In genomic region chr6:166933396-166933795, GRCh38 we compare ENCODE assay signal across 14 cellular contexts. TPM values are rescaled to one million over a fixed set of nuclear protein-coding genes. Genes with fewer than 3 reads are reported as not detected.
DNase-seq lines count a peak whose midpoint lies in the region; ATAC-seq and TF ChIP-seq lines count a peak whose summit lies in the region.
"Had no signal": no experiment of that assay in that cellular context is flagged by ENCODE, and none has a peak within 500 bp of the region (broad histone marks: within the 10 kb centered on the region; RNA-seq: fewer than 3 reads in every experiment).

No MANE protein-coding gene starts in this region.

- H3K4me1 Mint-ChIP-seq in nephron progenitor cell, result peaks cover 47% of the 10 kb centered on the region

- no peak overlapping the region for H2AFZ ChIP-seq in PC-3 (ENCODE audit: low read length)
- H2AFZ ChIP-seq: GM23248 had no signal

- H3K9ac ChIP-seq in PC-3 (ENCODE audit: low read length), result peak overlapping the region; percentile 17
- H3K9ac ChIP-seq: BLaER1, GM23248 had no signal

- H3K4me1 ChIP-seq in PC-3 (ENCODE audit: insufficient read depth, low read length), result peaks cover 26% of the 10 kb centered on the region

- intact Hi-C loops in PC-3 (cut with micrococcal nuclease), result loop anchor here (5.0 kb wide), 1 partner anchor 64 kb away; the partner anchor contains the start of gene CEP43

- no peaks in the 10 kb centered on the region; the same call in 1 of the 2 replicates for H3K36me3 ChIP-seq in PC-3 (ENCODE audit: low read depth, low read length)

- H3K27ac ChIP-seq in PC-3 (ENCODE audit: low read length), result peak overlapping the region; percentile 87
- H3K27ac ChIP-seq: 22Rv1, BLaER1, GM23248 had no signal

- POLR2A ChIA-PET in PC-3 (lab: Charles Lee; ENCODE audit: unreplicated experiment), result no interaction called here

- CTCF ChIA-PET in PC-3 (lab: Charles Lee), result interaction anchor here (1.0 kb wide), 2 partner anchors 18 to 23 kb away, joined by 3 to 5 read pairs; partner anchors contain the start of gene RNASET2

- BruUV-seq in PC-3 (replicated peaks; lab: Mats Ljungman, UMichigan), result no TSS peak

- peak overlapping the region; percentile 80 for H3K27ac Mint-ChIP-seq in nephron progenitor cell

- no peaks in the 10 kb centered on the region for H4K20me1 ChIP-seq in PC-3 (ENCODE audit: low read length)

- no peaks in the 10 kb centered on the region for H3K9me3 ChIP-seq in PC-3 (ENCODE audit: low read length)
- H3K9me3 ChIP-seq: BLaER1 had no signal

- no peaks in the 10 kb centered on the region for H3K27me3 Mint-ChIP-seq in nephron progenitor cell (ENCODE audit: low read depth, poor library complexity)

- H3K4me2 ChIP-seq in PC-3 (ENCODE audit: low read length), result peak overlapping the region; percentile 73
- H3K4me2 ChIP-seq: BLaER1 had no signal

- no peaks in the 10 kb centered on the region for H3K79me2 ChIP-seq in PC-3 (ENCODE audit: low read length)

- peaks cover 42% of the 10 kb centered on the region for H3K36me3 Mint-ChIP-seq in nephron progenitor cell (ENCODE audit: low read depth)

- H3K4me3 Mint-ChIP-seq in nephron progenitor cell, result no peak overlapping the region

- H3K9me2 ChIP-seq in PC-3 (replicated peaks; ENCODE audit: low read length), result no peaks in the 10 kb centered on the region

- TF ChIP-seq CTCF in PC-3 (conservative IDR thresholded peaks at IDR 0.05; ENCODE audit: low read depth, low read length) (no peak), nephron progenitor cell (IDR thresholded peaks at IDR 0.05) (no peak)

- H3K9me3 Mint-ChIP-seq in nephron progenitor cell, result peaks cover 3% of the 10 kb centered on the region

- H3K27me3 ChIP-seq in PC-3 (ENCODE audit: low read length), result no peaks in the 10 kb centered on the region
- H3K27me3 ChIP-seq: BLaER1 had no signal

- peak; percentile 7 for DNase-seq in activated CD8-positive, alpha-beta memory T cell treated with anti-CD3 and anti-CD28 coated beads for 24 hours
- DNase-seq in activated CD8-positive, alpha-beta memory T cell treated with anti-CD3 and anti-CD28 coated beads, Interleukin-2, amount 50 U/mL, for 4 hours, result no peak
- DNase-seq in PC-3, result peak; percentile 94
- DNase-seq in nephron progenitor cell, result no peak
- DNase-seq in hippocampal formation (lab: John Stamatoyannopoulos, UW), result no peak
- DNase-seq: DMS79, GM23248, IMR-90 had no signal

- peak overlapping the region; percentile 8; the same call in 1 of the 2 replicates for H3K4me3 ChIP-seq in PC-3 (ENCODE audit: low read length)
- H3K4me3 ChIP-seq: BLaER1, GM12878, GM23248 had no signal

- no peaks in the 10 kb centered on the region for H3F3A ChIP-seq in PC-3 (ENCODE audit: low read length, unreplicated experiment)

- ATAC-seq in PC-3 (peak; percentile 82), esophagus mucosa (no peak), HG03280 (IDR thresholded peaks at IDR 0.05; ENCODE audit: unreplicated experiment) (no peak)
- ATAC-seq: GM12878, HCT116 had no signal

RNA-seq across cellular contexts. Expression of gene RNASET2, which starts 23.0 kb away (rescaled TPM):
- total RNA-seq in PC-3 (2014; rRNA removed) (51.8 and 77.4 TPM in 2 replicates), esophagus mucosa (23.6 TPM)

Comparison
In these comparisons a context has a peak if more than half of its experiments do, and no peak if none do; other contexts are left out.
1. DNase-seq: peak in activated CD8-positive, alpha-beta memory T cell treated with anti-CD3 and anti-CD28 coated beads for 24 hours (single experiment) and PC-3 (single experiment); none in activated CD8-positive, alpha-beta memory T cell treated with anti-CD3 and anti-CD28 coated beads, Interleukin-2, amount 50 U/mL, for 4 hours (single experiment), nephron progenitor cell (single experiment) and hippocampal formation (0 of 2).